In the genomic region with DNA sequence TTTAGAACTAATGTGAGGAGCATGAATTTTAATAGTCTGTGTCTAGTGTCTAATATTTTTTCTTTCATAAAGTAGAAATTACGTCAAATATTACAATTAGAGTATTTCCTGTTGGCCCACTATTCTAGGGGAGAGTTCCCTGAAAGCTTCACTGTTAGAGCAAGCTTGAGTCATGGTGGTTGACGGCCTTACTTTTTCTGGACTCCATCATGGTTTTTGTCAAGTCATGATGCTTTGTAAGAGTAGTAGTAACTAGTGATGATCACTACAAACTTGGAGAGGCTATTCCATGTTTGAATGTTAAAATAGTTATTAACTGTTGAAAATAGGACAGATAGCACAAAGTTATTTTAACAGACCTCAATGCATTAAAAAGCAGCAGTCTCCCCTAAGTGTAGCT, we compare ENCODE assay signal across 9 cellular contexts. TPM values are rescaled to one million over a fixed set of nuclear protein-coding genes. Genes with fewer than 3 reads are reported as not detected.
DNase-seq lines count a peak whose midpoint lies in the region; ATAC-seq lines count a peak whose summit lies in the region.
"Had no signal": no experiment of that assay in that cellular context is flagged by ENCODE, and none has a peak within 500 bp of the region (broad histone marks: within the 10 kb centered on the region; RNA-seq: fewer than 3 reads in every experiment).

No MANE protein-coding gene starts in this region.

- H3K4me1 ChIP-seq in neuron (ENCODE audit: insufficient read depth, low read length), result peaks cover 19% of the 10 kb centered on the region

- H3K9me3 ChIP-seq in neuron (ENCODE audit: low read length), result no peaks in the 10 kb centered on the region

- H3K4me3 ChIP-seq in neuron (ENCODE audit: low read length), result peak overlapping the region; percentile 72

- ATAC-seq in GM19324 (IDR thresholded peaks at IDR 0.05; ENCODE audit: low FRiP score, unreplicated experiment) (no peak), GM21515 (IDR thresholded peaks at IDR 0.05; ENCODE audit: unreplicated experiment) (no peak)

- peaks cover 34% of the 10 kb centered on the region for H3K36me3 ChIP-seq in neuron (ENCODE audit: insufficient read depth, low read length)

- DNase-seq in ELR (ENCODE audit: low read depth) (peak; percentile 64), NCI-H460 (ENCODE audit: extremely low read depth, low read depth) (peak; percentile 29), dermis blood vessel endothelial cell (peak; percentile 42), HK-2 (ENCODE audit: unreplicated experiment) (no peak)
- DNase-seq in stimulated activated CD4-positive, alpha-beta T cell treated with anti-CD3 and anti-CD28 coated beads, Interleukin-4, amount 100 ng/mL, for 4 hours, result no peak
- DNase-seq: NCI-H1930 had no signal

- no peaks in the 10 kb centered on the region for H3K27me3 ChIP-seq in neuron (ENCODE audit: insufficient read depth, low read length)

- H2AFZ ChIP-seq in neuron (ENCODE audit: low read depth, low read length), result no peak overlapping the region

RNA-seq across cellular contexts. Expression of a gene that starts 1.7 kb away (rescaled TPM):
- total RNA-seq in NCI-H460 (2014; rRNA removed; shearing (Covaris generic)), result 147 and 204 TPM in 2 replicates
- polyA plus RNA-seq in NCI-H460 (2014; cell fraction: nucleus; rRNA removed), result 74.1 and 78.2 TPM in 2 replicates
- total RNA-seq in dermis blood vessel endothelial cell, result 130 and 152 TPM in 2 replicates

RNA-seq across cellular contexts. Expression of a gene that starts 40.8 kb away (rescaled TPM):
- 2.5 TPM in 2 replicates for total RNA-seq in NCI-H460 (2014; rRNA removed; shearing (Covaris generic))
- polyA plus RNA-seq in NCI-H460 (2014; cell fraction: nucleus; rRNA removed), result 2.9 and 5.3 TPM in 2 replicates
- 1.4 and 1.9 TPM in 2 replicates for total RNA-seq in dermis blood vessel endothelial cell

Comparison
In these comparisons a context has a peak if more than half of its experiments do, and no peak if none do; other contexts are left out.
1. DNase-seq: peak in ELR (single experiment), NCI-H460 (single experiment) and dermis blood vessel endothelial cell (single experiment); none in HK-2 (single experiment) and stimulated activated CD4-positive, alpha-beta T cell treated with anti-CD3 and anti-CD28 coated beads, Interleukin-4, amount 100 ng/mL, for 4 hours (0 of 2).